Comparison of ENCODE assay signal across 17 cellular contexts in the genomic region with DNA sequence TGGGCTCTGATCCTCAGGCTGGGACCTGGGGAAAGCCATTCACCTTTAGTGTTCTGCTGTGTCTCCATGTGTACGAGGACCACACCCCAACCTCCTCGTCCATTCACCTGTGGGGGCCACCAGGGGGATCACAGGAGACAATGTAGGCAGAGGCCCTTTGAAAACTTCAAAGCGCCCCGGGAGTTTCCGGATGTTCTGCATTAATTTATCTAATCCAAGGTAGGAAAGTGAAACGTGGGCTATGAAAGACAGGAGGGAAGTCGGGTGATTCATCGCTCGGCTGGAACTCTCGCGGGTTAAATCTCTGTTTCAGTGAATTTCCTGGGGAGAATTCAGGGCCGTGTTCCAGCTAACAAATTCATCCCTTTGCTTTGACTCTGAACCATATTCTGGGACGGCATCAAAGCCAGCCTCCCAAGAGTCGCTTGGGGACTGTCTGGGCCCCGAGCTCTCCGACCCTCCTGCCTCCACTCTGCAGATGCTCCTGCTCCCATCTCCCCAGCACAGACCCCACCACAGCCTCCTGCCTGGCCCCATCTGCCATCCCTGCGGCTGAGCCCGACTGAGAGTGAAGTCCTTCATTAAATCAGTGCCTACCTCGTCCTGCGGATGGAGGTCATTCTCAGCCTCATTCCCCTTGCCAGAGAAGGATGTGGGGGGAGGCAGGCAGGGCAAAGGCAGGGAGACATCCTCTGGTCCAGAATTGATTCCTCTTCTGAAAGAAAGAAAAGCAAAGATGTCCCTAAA.
DNase-seq lines count a peak whose midpoint lies in the region; ATAC-seq, FAIRE-seq and TF ChIP-seq lines count a peak whose summit lies in the region.
"Had no signal": no experiment of that assay in that cellular context is flagged by ENCODE, and none has a peak within 500 bp of the region (broad histone marks: within the 10 kb centered on the region; RNA-seq: fewer than 3 reads in every experiment).

No MANE protein-coding gene starts in this region.

- peaks cover 10% of the 10 kb centered on the region for H3K36me3 Mint-ChIP-seq in glutamatergic neuron (ENCODE audit: unreplicated experiment)
- no peaks in the 10 kb centered on the region for H3K36me3 Mint-ChIP-seq in naive thymus-derived CD4-positive, alpha-beta T cell

- CTCF ChIA-PET in HepG2 (lab: Yijun Ruan, JAX; ENCODE audit: low intra/inter-chr PET ratio, low total read pairs) = no interaction called here
- CTCF ChIA-PET in naive thymus-derived CD4-positive, alpha-beta T cell (lab: Charles Lee) = interaction anchor here (0.5 to 1.6 kb wide), 3 partner anchors 92 to 1385 kb away, joined by 3 to 5 read pairs (median 4); no protein-coding TSS in a partner anchor

- intact Hi-C loops in HepG2 (cut with micrococcal nuclease; ENCODE audit: unreplicated experiment) (no loop called here), right lobe of liver (cut with DNase I) (loop anchor here (10.0 kb wide), 1 partner anchor 273 kb away; no protein-coding TSS in a partner anchor), sciatic nerve (cut with DNase I) (no loop called here)
- intact Hi-C loops in naive thymus-derived CD4-positive, alpha-beta T cell (cut with micrococcal nuclease) = loop anchor here (5.0 to 10.0 kb wide), 2 partner anchors 200 to 203 kb away; no protein-coding TSS in a partner anchor

- peaks cover 4% of the 10 kb centered on the region for H3K27me3 Mint-ChIP-seq in glutamatergic neuron (ENCODE audit: unreplicated experiment)
- no peaks in the 10 kb centered on the region for H3K27me3 Mint-ChIP-seq in naive thymus-derived CD4-positive, alpha-beta T cell

- no peak overlapping the region for H3K9ac ChIP-seq in HepG2 (ENCODE audit: insufficient read depth, low read depth, low read length)

- ATAC-seq in HepG2 (no peak), right lobe of liver (no peak), sciatic nerve (no peak)
- ATAC-seq in naive thymus-derived CD4-positive, alpha-beta T cell = no peak
- ATAC-seq: body of pancreas had no signal

- no peak for TF ChIP-seq EP300 in HepG2 (IDR thresholded peaks at IDR 0.05; ENCODE audit: low read depth in 2 of 2, low read length in 2 of 2)
- no peak for TF ChIP-seq EP300 in HepG2 (CRISPR knock-in tag; IDR thresholded peaks at IDR 0.05; ENCODE audit: borderline replicate concordance)

- no peaks in the 10 kb centered on the region for H3K79me2 ChIP-seq in HepG2 (ENCODE audit: insufficient read depth, low read length)

- in situ Hi-C loops in HepG2 (cut with HindIII; ENCODE audit: extremely low pct_ligation_motif_present, low pct_unique_long_range_greater_than_20kb) = loop anchor here (5.0 kb wide), 1 partner anchor 270 kb away; no protein-coding TSS in a partner anchor

- H3K27ac ChIP-seq in HepG2 (ENCODE audit: extremely low read length, insufficient read depth, low read length) (no peak overlapping the region), right lobe of liver (no peak overlapping the region)
- no peak overlapping the region for H3K27ac ChIP-seq in naive thymus-derived CD4-positive, alpha-beta T cell (ENCODE audit: low read depth, low read length)
- H3K27ac ChIP-seq: body of pancreas had no signal

- WGBS in HepG2 (ENCODE audit: low lambda C conversion rate) = 50% methylated on average over 16 of the region's 20 CpGs
- 33% methylated on average over 9 of the region's 20 CpGs for WGBS in right lobe of liver (ENCODE audit: insufficient coverage, low coverage, low lambda C conversion rate, missing lambda C conversion rate)

- DNase-seq in HepG2 (ENCODE audit: low spot score) (peak; percentile 10), right lobe of liver (no peak), amniotic epithelial cell (ENCODE audit: low read depth) (peak; percentile 12), glutamatergic neuron (peak; percentile 33), sciatic nerve (ENCODE audit: low spot score) (no peak), hypothalamus (lab: John Stamatoyannopoulos, UW) (no peak)
- no peak for DNase-seq in naive thymus-derived CD4-positive, alpha-beta T cell
- no peak for DNase-seq in activated CD8-positive, alpha-beta memory T cell treated with anti-CD3 and anti-CD28 coated beads, Interleukin-2, amount 50 U/mL, for 48 hours
- DNase-seq: activated CD4-positive, alpha-beta T cell treated with anti-CD3 and anti-CD28 coated beads, Interleukin-2, amount 10 ng/mL, durations not matched to agents 24 days and 14 days; body of pancreas; DMS 273 treated with DMSO at 0.1 percent for 48 hours; effector CD8-positive, alpha-beta T cell; foreskin melanocyte; mesendoderm; SHP77 had no signal

- TF ChIP-seq RAD21 in HepG2 (CRISPR knock-in tag; IDR thresholded peaks at IDR 0.05) = no peak

- peak overlapping the region; percentile 95 for H3K27ac Mint-ChIP-seq in glutamatergic neuron (ENCODE audit: unreplicated experiment)
- peak overlapping the region in 1 of 9 donors; percentile 14 for H3K27ac Mint-ChIP-seq in naive thymus-derived CD4-positive, alpha-beta T cell
- H3K27ac Mint-ChIP-seq: activated CD4-positive, alpha-beta T cell treated with anti-CD3 and anti-CD28 coated beads, Interleukin-2, amount 10 ng/mL, durations not matched to agents 24 days and 14 days; T-helper 2 cell treated with Interferon-gamma antibody and Interleukin-4, amounts not matched to agents 5 μg/mL and 100 μg/mL, for 36 hours; type B pancreatic cell had no signal

- no peak overlapping the region for H3K4me3 ChIP-seq in HepG2 (replicated peaks in 1 of 3; ENCODE audit: insufficient read depth in 1 of 3, low read depth in 2 of 3, low read length in 3 of 3)
- no peak overlapping the region for H3K4me3 ChIP-seq in right lobe of liver
- H3K4me3 ChIP-seq in naive thymus-derived CD4-positive, alpha-beta T cell (ENCODE audit: low read length) = no peak overlapping the region
- H3K4me3 ChIP-seq: body of pancreas had no signal

- H2AFZ ChIP-seq in HepG2 (ENCODE audit: low read length) = no peak overlapping the region

- H3K4me1 ChIP-seq in HepG2 (ENCODE audit: insufficient read depth, low read length) (no peaks in the 10 kb centered on the region), right lobe of liver (no peaks in the 10 kb centered on the region)
- H3K4me1 ChIP-seq in naive thymus-derived CD4-positive, alpha-beta T cell (ENCODE audit: control insufficient read depth in 2 of 2, insufficient read depth in 2 of 2, low read length in 2 of 2) = no peaks in the 10 kb centered on the region

- no TSS peak for BruUV-seq in HepG2 (replicated peaks; lab: Mats Ljungman, UMichigan)

- H3K36me3 ChIP-seq in HepG2 (replicated peaks in 1 of 2; ENCODE audit: control insufficient read depth in 1 of 2, insufficient read depth in 2 of 2, low read length in 2 of 2) (no peaks in the 10 kb centered on the region), right lobe of liver (no peaks in the 10 kb centered on the region)
- H3K36me3 ChIP-seq in naive thymus-derived CD4-positive, alpha-beta T cell (ENCODE audit: control insufficient read depth in 2 of 3, insufficient read depth in 3 of 3, low read length in 3 of 3) = no peaks in the 10 kb centered on the region

- H3K9me3 Mint-ChIP-seq in glutamatergic neuron (ENCODE audit: unreplicated experiment) = peaks cover 13% of the 10 kb centered on the region
- H3K9me3 Mint-ChIP-seq in naive thymus-derived CD4-positive, alpha-beta T cell = peaks cover 0 to 3% (median 0%) of the 10 kb centered on the region in 11 donors
- H3K9me3 Mint-ChIP-seq: activated CD4-positive, alpha-beta T cell treated with anti-CD3 and anti-CD28 coated beads, Interleukin-2, amount 10 ng/mL, durations not matched to agents 24 days and 14 days had no signal

- no peaks in the 10 kb centered on the region for H4K20me1 ChIP-seq in HepG2 (ENCODE audit: insufficient read depth, low read length)

- H3K4me3 Mint-ChIP-seq in glutamatergic neuron (ENCODE audit: unreplicated experiment) = peak overlapping the region; percentile 76
- no peak overlapping the region for H3K4me3 Mint-ChIP-seq in naive thymus-derived CD4-positive, alpha-beta T cell
- H3K4me3 Mint-ChIP-seq: activated CD4-positive, alpha-beta T cell treated with anti-CD3 and anti-CD28 coated beads, Interleukin-2, amount 10 ng/mL, durations not matched to agents 24 days and 14 days; T-helper 2 cell treated with Interferon-gamma antibody and Interleukin-4, amounts not matched to agents 5 μg/mL and 100 μg/mL, for 36 hours; type B pancreatic cell had no signal

- peaks cover 22% of the 10 kb centered on the region for H3K4me1 Mint-ChIP-seq in glutamatergic neuron (ENCODE audit: low read depth, unreplicated experiment)
- peaks cover 7 to 20% (median 13%) of the 10 kb centered on the region in 7 donors for H3K4me1 Mint-ChIP-seq in naive thymus-derived CD4-positive, alpha-beta T cell

- no peak for TF ChIP-seq POLR2A in HepG2 (IDR thresholded peaks at IDR 0.05; ENCODE audit: insufficient read depth in 1 of 2, low read depth in 2 of 2, low read length in 2 of 2)
- TF ChIP-seq POLR2A in right lobe of liver (IDR thresholded peaks at IDR 0.05) = no peak

- TF ChIP-seq CTCF in HepG2 (CRISPR knock-in tag; IDR thresholded peaks at IDR 0.05) (no peak), right lobe of liver (IDR thresholded peaks at IDR 0.05) (no peak), glutamatergic neuron (IDR thresholded peaks at IDR 0.05; ENCODE audit: partially characterized antibody, unreplicated experiment) (no peak)

- POLR2A ChIA-PET in HepG2 (lab: Yijun Ruan, JAX) = no interaction called here
- POLR2A ChIA-PET in naive thymus-derived CD4-positive, alpha-beta T cell (lab: Charles Lee) = interaction anchor here (0.6 kb wide), 1 partner anchor 1535 kb away, joined by 3 read pairs; no protein-coding TSS in a partner anchor

- H3K9me3 ChIP-seq in HepG2 (ENCODE audit: low read length) = no peaks in the 10 kb centered on the region
- H3K9me3 ChIP-seq in right lobe of liver = no peaks in the 10 kb centered on the region
- no peaks in the 10 kb centered on the region for H3K9me3 ChIP-seq in naive thymus-derived CD4-positive, alpha-beta T cell (ENCODE audit: control insufficient read depth in 2 of 3, low read length in 3 of 3)
- H3K9me3 ChIP-seq: body of pancreas had no signal

- no peak overlapping the region for H3K4me2 ChIP-seq in HepG2 (ENCODE audit: low read depth, low read length)

- no peak for FAIRE-seq in HepG2 (lab: Jason Lieb, UNC)

- H3K27me3 ChIP-seq in HepG2 (ENCODE audit: control insufficient read depth in 1 of 2, insufficient read depth in 2 of 2, low read length in 2 of 2) (peaks cover 1 to 3% of the 10 kb centered on the region in 2 experiments; a peak in 1 of 5 replicates), right lobe of liver (no peaks in the 10 kb centered on the region)
- no peaks in the 10 kb centered on the region for H3K27me3 ChIP-seq in naive thymus-derived CD4-positive, alpha-beta T cell (ENCODE audit: control insufficient read depth in 2 of 2, insufficient read depth in 2 of 2, low read length in 2 of 2)
- H3K27me3 ChIP-seq: body of pancreas had no signal

TF ChIP-seq in HepG2, 621 proteins besides CTCF, POLR2A, EP300 and RAD21:
- TF ChIP-seq DMAP1 (CRISPR knock-in tag; IDR thresholded peaks at IDR 0.05) (no peak), ZNF792 (CRISPR knock-in tag; IDR thresholded peaks at IDR 0.05) (no peak), ZNF34 (CRISPR knock-in tag; IDR thresholded peaks at IDR 0.05; ENCODE audit: borderline replicate concordance) (no peak)
TF ChIP-seq in HepG2: peak in this region for 0.

Comparison
In these comparisons a context has a peak if more than half of its experiments do, and no peak if none do; other contexts are left out.
1. DNase-seq: peak in HepG2 (single experiment), amniotic epithelial cell (single experiment) and glutamatergic neuron (single experiment); none in right lobe of liver (0 of 3), sciatic nerve (single experiment), hypothalamus (0 of 51), naive thymus-derived CD4-positive, alpha-beta T cell (0 of 9) and activated CD8-positive, alpha-beta memory T cell treated with anti-CD3 and anti-CD28 coated beads, Interleukin-2, amount 50 U/mL, for 48 hours (single experiment).
2. intact Hi-C loops: an anchor here in right lobe of liver (10.0 kb wide) and naive thymus-derived CD4-positive, alpha-beta T cell (5.0 to 10.0 kb wide); none called in HepG2 and sciatic nerve.